20 cellular contexts compared by ENCODE assay signal in genomic region chr13:70188567-70188966, GRCh38.
"Had no signal": no experiment of that assay in that cellular context is flagged by ENCODE, and none has a peak within 500 bp of the region (broad histone marks: within the 10 kb centered on the region; RNA-seq: fewer than 3 reads in every experiment).

No MANE protein-coding gene starts in this region.

- H3K4me1 Mint-ChIP-seq: activated CD4-positive, alpha-beta T cell treated with anti-CD3 and anti-CD28 coated beads for 36 hours; activated naive CD4-positive, alpha-beta T cell treated with anti-CD3 and anti-CD28 coated beads, Interleukin-2, amount 50 U/mL, for 24 hours; nephron progenitor cell had no signal

- H3K27me3 ChIP-seq: cardiac muscle cell, left lung, tibial artery had no signal

- H3K9me3 Mint-ChIP-seq: activated naive CD4-positive, alpha-beta T cell treated with anti-CD3 and anti-CD28 coated beads, Interleukin-2, amount 50 U/mL, for 24 hours; nephron progenitor cell had no signal

- DNase-seq: activated CD4-positive, alpha-beta T cell treated with anti-CD3 and anti-CD28 coated beads for 36 hours; activated CD4-positive, alpha-beta T cell treated with anti-CD3 and anti-CD28 coated beads, Interleukin-2, amount 50 U/mL, for 48 hours; activated gamma-delta T cell; effector memory CD4-positive, alpha-beta T cell; foreskin fibroblast; hypothalamus; islet precursor cell; left lung; midbrain; nephron progenitor cell; nucleus accumbens; posterior cingulate gyrus; retina; stimulated activated CD4-positive, alpha-beta T cell treated with anti-CD3 and anti-CD28 coated beads, Interleukin-1b, Interleukin-23, amount 100 ng/mL, for 48 hours; stimulated activated CD8-positive, alpha-beta memory T cell treated with anti-CD3 and anti-CD28 coated beads, Interleukin-4, amount 100 ng/mL, for 48 hours; stimulated activated naive CD4-positive, alpha-beta T cell; tibial artery had no signal

- H3K9me3 ChIP-seq: left lung, tibial artery had no signal

- H3K27me3 Mint-ChIP-seq: activated CD4-positive, alpha-beta T cell treated with anti-CD3 and anti-CD28 coated beads for 36 hours; activated naive CD4-positive, alpha-beta T cell treated with anti-CD3 and anti-CD28 coated beads, Interleukin-2, amount 50 U/mL, for 24 hours; dendritic cell treated with granulocyte-macrophage colony-stimulating factor and Interleukin-4, amounts not matched to agents 40 ng/mL and 50 ng/mL, for 4 days had no signal

- H3K4me1 ChIP-seq: left lung, tibial artery had no signal

- ATAC-seq: activated CD4-positive, alpha-beta T cell treated with anti-CD3 and anti-CD28 coated beads for 36 hours; left lung had no signal

- H3K36me3 Mint-ChIP-seq: activated naive CD4-positive, alpha-beta T cell treated with anti-CD3 and anti-CD28 coated beads, Interleukin-2, amount 50 U/mL, for 24 hours had no signal

- H3K27ac Mint-ChIP-seq: activated CD4-positive, alpha-beta T cell treated with anti-CD3 and anti-CD28 coated beads for 36 hours; activated naive CD4-positive, alpha-beta T cell treated with anti-CD3 and anti-CD28 coated beads, Interleukin-2, amount 50 U/mL, for 24 hours; dendritic cell treated with granulocyte-macrophage colony-stimulating factor and Interleukin-4, amounts not matched to agents 40 ng/mL and 50 ng/mL, for 4 days; nephron progenitor cell had no signal

- H3K4me3 ChIP-seq: cardiac muscle cell, left lung, tibial artery had no signal

- H3K36me3 ChIP-seq: cardiac muscle cell, left lung, tibial artery had no signal

- H3K4me3 Mint-ChIP-seq: activated CD4-positive, alpha-beta T cell treated with anti-CD3 and anti-CD28 coated beads for 36 hours; activated naive CD4-positive, alpha-beta T cell treated with anti-CD3 and anti-CD28 coated beads, Interleukin-2, amount 50 U/mL, for 24 hours; dendritic cell treated with granulocyte-macrophage colony-stimulating factor and Interleukin-4, amounts not matched to agents 40 ng/mL and 50 ng/mL, for 4 days; nephron progenitor cell had no signal

- H3K27ac ChIP-seq: cardiac muscle cell, left lung, tibial artery had no signal
